27 cellular contexts compared by ENCODE assay signal in genomic region chr10:32931593-32931992, GRCh38. TPM values are rescaled to one million over a fixed set of nuclear protein-coding genes. Genes with fewer than 3 reads are reported as not detected.
DNase-seq lines count a peak whose midpoint lies in the region; ATAC-seq and TF ChIP-seq lines count a peak whose summit lies in the region.
"Had no signal": no experiment of that assay in that cellular context is flagged by ENCODE, and none has a peak within 500 bp of the region (broad histone marks: within the 10 kb centered on the region; RNA-seq: fewer than 3 reads in every experiment).

No MANE protein-coding gene starts in this region.

- TF ChIP-seq CTCF in mesothelial cell of epicardium (IDR thresholded peaks at IDR 0.05; ENCODE audit: unreplicated experiment) (no peak), GM10266 (IDR thresholded peaks at IDR 0.05; ENCODE audit: control insufficient read depth, insufficient read depth, low read depth, missing control alignments) (no peak)

- no peak overlapping the region for H3K4me3 Mint-ChIP-seq in activated T-cell treated with anti-CD3 and anti-CD28 coated beads, Interleukin-2, amount 50 U/mL, for 72 hours
- H3K4me3 Mint-ChIP-seq in T-helper 17 cell (peak overlapping the region; percentile 12), mesothelial cell of epicardium (no peak overlapping the region)

- H4K12ac ChIP-seq in trophoblast cell (ENCODE audit: low read depth, low read length), result no peak overlapping the region

- H3K18ac ChIP-seq in trophoblast cell (ENCODE audit: low read length), result no peak overlapping the region

- H2AK5ac ChIP-seq in trophoblast cell (ENCODE audit: low read length), result no peak overlapping the region

- WGBS in trophoblast cell (ENCODE audit: extremely low coverage, insufficient coverage, insufficient read length), result no CpG with 5 or more reads among the region's 1 CpG

- H3K27me3 Mint-ChIP-seq in activated T-cell treated with anti-CD3 and anti-CD28 coated beads, Interleukin-2, amount 50 U/mL, for 72 hours (ENCODE audit: low read depth), result no peaks in the 10 kb centered on the region
- no peaks in the 10 kb centered on the region for H3K27me3 Mint-ChIP-seq in T-helper 17 cell
- no peaks in the 10 kb centered on the region for H3K27me3 Mint-ChIP-seq in mesothelial cell of epicardium (ENCODE audit: low read depth)

- H3K4me3 ChIP-seq in trophoblast cell (ENCODE audit: low read depth, low read length), result no peak overlapping the region
- H3K4me3 ChIP-seq: colonic mucosa, K562, mucosa of descending colon, prostate gland, SJSA1, transverse colon had no signal

- no peak overlapping the region for H4K8ac ChIP-seq in trophoblast cell (ENCODE audit: low read depth, low read length)

- no peak for ATAC-seq in activated T-cell treated with anti-CD3 and anti-CD28 coated beads, Interleukin-2, amount 50 U/mL, for 72 hours (replicated peaks in 1 of 2)
- no peak for ATAC-seq in T-helper 17 cell
- ATAC-seq in GM19463 (IDR thresholded peaks at IDR 0.05; ENCODE audit: unreplicated experiment), result no peak
- ATAC-seq: mucosa of descending colon, PC-3 had no signal

- H3K27me3 ChIP-seq in trophoblast cell (ENCODE audit: insufficient read depth, low read length), result no peaks in the 10 kb centered on the region
- H3K27me3 ChIP-seq: BE2C, colonic mucosa, SJSA1, transverse colon had no signal

- H3K4me1 ChIP-seq in trophoblast cell (ENCODE audit: control insufficient read depth in 1 of 2, insufficient read depth in 2 of 2, low read length in 2 of 2), result no peaks in the 10 kb centered on the region
- H3K4me1 ChIP-seq: BE2C, Caco-2, colonic mucosa, prostate gland, SJSA1 had no signal

- peaks cover 2% of the 10 kb centered on the region for H3K9me3 ChIP-seq in T-helper 17 cell (ENCODE audit: control insufficient read depth, low read length, poor library complexity, severe bottlenecking)
- no peaks in the 10 kb centered on the region for H3K9me3 ChIP-seq in trophoblast cell (ENCODE audit: insufficient read depth, low read depth, low read length)
- H3K9me3 ChIP-seq: BE2C, Caco-2, colonic mucosa, mucosa of descending colon, prostate gland, SJSA1, transverse colon had no signal

- H2BK120ac ChIP-seq in trophoblast cell (ENCODE audit: insufficient read depth, low read length, poor library complexity), result no peak overlapping the region

- no peak overlapping the region for H3K9ac ChIP-seq in trophoblast cell (ENCODE audit: low read length)

- peaks cover 14 to 15% of the 10 kb centered on the region in 2 donors for H3K36me3 Mint-ChIP-seq in activated T-cell treated with anti-CD3 and anti-CD28 coated beads, Interleukin-2, amount 50 U/mL, for 72 hours (ENCODE audit: insufficient read depth in 2 of 2)
- H3K36me3 Mint-ChIP-seq in T-helper 17 cell (ENCODE audit: low read depth), result peaks cover 24% of the 10 kb centered on the region
- peaks cover 33% of the 10 kb centered on the region for H3K36me3 Mint-ChIP-seq in mesothelial cell of epicardium

- peaks cover 11% of the 10 kb centered on the region for H3K4me1 Mint-ChIP-seq in activated T-cell treated with anti-CD3 and anti-CD28 coated beads, Interleukin-2, amount 50 U/mL, for 72 hours (ENCODE audit: low read depth)
- peaks cover 44% of the 10 kb centered on the region for H3K4me1 Mint-ChIP-seq in T-helper 17 cell
- H3K4me1 Mint-ChIP-seq in mesothelial cell of epicardium, result peaks cover 1% of the 10 kb centered on the region

- H3K27ac Mint-ChIP-seq in activated T-cell treated with anti-CD3 and anti-CD28 coated beads, Interleukin-2, amount 50 U/mL, for 72 hours, result peak overlapping the region; percentile 87
- H3K27ac Mint-ChIP-seq in T-helper 17 cell (peak overlapping the region; percentile 73), mesothelial cell of epicardium (peak overlapping the region; percentile 3)

- no peak overlapping the region for H3K4me2 ChIP-seq in trophoblast cell (ENCODE audit: low read length)

- H3K27ac ChIP-seq in trophoblast cell (ENCODE audit: low read depth, low read length), result no peak overlapping the region
- H3K27ac ChIP-seq: colonic mucosa, prostate gland, SJSA1, transverse colon had no signal

- H2AFZ ChIP-seq in trophoblast cell (ENCODE audit: insufficient read depth, low read length, poor library complexity), result no peak overlapping the region

- no peaks in the 10 kb centered on the region for H3K79me1 ChIP-seq in trophoblast cell (ENCODE audit: low read length)

- no peak overlapping the region for H2BK12ac ChIP-seq in trophoblast cell (ENCODE audit: low read length)

- H3K36me3 ChIP-seq in trophoblast cell (ENCODE audit: control insufficient read depth in 1 of 2, insufficient read depth in 2 of 2, low read length in 2 of 2), result peaks cover 7 to 19% of the 10 kb centered on the region in 2 experiments
- H3K36me3 ChIP-seq: prostate gland had no signal

- H4K91ac ChIP-seq in trophoblast cell (ENCODE audit: low read depth, low read length), result no peak overlapping the region

- H3K4ac ChIP-seq in trophoblast cell (ENCODE audit: low read depth, low read length), result no peak overlapping the region

- H2BK5ac ChIP-seq in trophoblast cell (ENCODE audit: low read depth, low read length, poor library complexity), result no peak overlapping the region

- DNase-seq in activated T-cell treated with anti-CD3 and anti-CD28 coated beads, Interleukin-2, amount 50 U/mL, for 72 hours, result no peak
- DNase-seq in activated T-cell treated with anti-CD3 and anti-CD28 coated beads for 4 hours (no peak), T-helper 17 cell (no peak), mesothelial cell of epicardium (ENCODE audit: low spot score in 2 of 2, unreplicated experiment in 2 of 2) (no peak), NCI-H2171 (lab: John Stamatoyannopoulos, UW) (no peak), trophoblast cell (no peak), GM10266 (ENCODE audit: extremely low spot score) (no peak)
- DNase-seq: activated CD8-positive, alpha-beta memory T cell treated with anti-CD3 and anti-CD28 coated beads for 24 hours; activated naive CD4-positive, alpha-beta T cell treated with anti-CD3 and anti-CD28 coated beads, Interleukin-2, amount 50 U/mL, for 16 hours; activated T-cell treated with anti-CD3 and anti-CD28 coated beads, Interleukin-2, amount 50 U/mL, for 48 hours; amygdala; BE2C; Caco-2; colonic mucosa; DND-41; effector memory CD4-positive, alpha-beta T cell; islet precursor cell; mucosa of descending colon; NCI-H1436; NCI-H446; PC-3; stimulated activated CD8-positive, alpha-beta memory T cell treated with anti-CD3 and anti-CD28 coated beads, Interleukin-4, amount 100 ng/mL, for 48 hours; transverse colon had no signal

- H3K14ac ChIP-seq in trophoblast cell (ENCODE audit: low read length), result no peak overlapping the region

- peaks cover 0 to under 1% of the 10 kb centered on the region in 2 donors for H3K9me3 Mint-ChIP-seq in activated T-cell treated with anti-CD3 and anti-CD28 coated beads, Interleukin-2, amount 50 U/mL, for 72 hours
- peaks cover 1% of the 10 kb centered on the region for H3K9me3 Mint-ChIP-seq in mesothelial cell of epicardium

- no peak overlapping the region for H3K23ac ChIP-seq in trophoblast cell (ENCODE audit: low read length)

- H3K79me2 ChIP-seq in trophoblast cell (ENCODE audit: control insufficient read depth, insufficient read depth, low read length, poor library complexity), result peaks cover 5% of the 10 kb centered on the region

RNA-seq across cellular contexts. Expression of gene ITGB1, which starts 26.4 kb away (rescaled TPM):
- 10 to 100 TPM; 52.3 to 91.2 TPM for total RNA-seq in activated T-cell treated with anti-CD3 and anti-CD28 coated beads, Interleukin-2, amount 50 U/mL, for 72 hours
- total RNA-seq in T-helper 17 cell, result 100 to 1,000 TPM; 392 to 428 TPM
- 294 to 307 TPM (median 307 TPM) in 3 replicates for total RNA-seq in mesothelial cell of epicardium
- polyA plus RNA-seq in trophoblast cell (2013), result 787 and 808 TPM in 2 replicates

Comparison
In these comparisons a context has a peak if more than half of its experiments do, and no peak if none do; other contexts are left out.
1. H3K27ac Mint-ChIP-seq: peak in every context shown above with its lines; median percentile 87 in activated T-cell treated with anti-CD3 and anti-CD28 coated beads, Interleukin-2, amount 50 U/mL, for 72 hours; 73 in T-helper 17 cell; 3 in mesothelial cell of epicardium.